ENCODE assay signal across 26 cellular contexts in the genomic region with DNA sequence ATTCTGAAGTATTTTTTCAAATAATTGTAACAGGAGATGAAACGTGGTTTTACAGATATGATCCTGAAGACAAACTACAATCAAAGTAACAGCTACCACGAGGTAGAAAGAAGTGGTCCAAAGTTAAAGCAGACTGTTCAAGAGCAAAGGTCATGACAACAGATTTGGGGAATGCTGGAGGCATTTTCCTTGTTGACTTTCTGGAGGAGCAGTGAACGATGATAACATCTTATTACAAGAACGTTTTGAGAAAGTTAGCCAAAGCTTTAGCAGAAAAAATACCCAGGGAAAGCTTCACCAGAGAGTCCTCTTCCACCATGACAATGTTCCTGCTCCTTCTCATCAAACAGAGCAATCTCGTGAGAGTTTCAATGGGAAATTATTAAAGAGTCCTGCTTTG.
"Had no signal": no experiment of that assay in that cellular context is flagged by ENCODE, and none has a peak within 500 bp of the region (broad histone marks: within the 10 kb centered on the region; RNA-seq: fewer than 3 reads in every experiment).

No MANE protein-coding gene starts in this region.

- H3K27me3 ChIP-seq: brain microvascular endothelial cell, foreskin keratinocyte, ovary, spleen had no signal

- H3K4me1 Mint-ChIP-seq: mesothelial cell of epicardium had no signal

- FAIRE-seq: endothelial cell of umbilical vein had no signal

- ATAC-seq: activated CD8-positive, alpha-beta T cell treated with anti-CD3 and anti-CD28 coated beads, Interleukin-2, amount 10 ng/mL, durations not matched to agents 7 days and 5 days; esophagus mucosa; foreskin keratinocyte; naive thymus-derived CD8-positive, alpha-beta T cell had no signal

- H3K36me3 Mint-ChIP-seq: type B pancreatic cell had no signal

- H3K27ac ChIP-seq: brain microvascular endothelial cell, foreskin keratinocyte, left ventricle myocardium inferior, ovary, prostate gland, spleen, thoracic aorta had no signal

- H3K36me3 ChIP-seq: brain microvascular endothelial cell, left ventricle myocardium inferior, ovary, prostate gland, spleen, thoracic aorta had no signal

- DNase-seq: activated CD4-positive, alpha-beta T cell treated with anti-CD3 and anti-CD28 coated beads for 1 hour; activated CD4-positive, alpha-beta T cell treated with anti-CD3 and anti-CD28 coated beads, Interleukin-2, amount 50 U/mL, for 1 hour; activated CD8-positive, alpha-beta T cell treated with anti-CD3 and anti-CD28 coated beads, Interleukin-2, amount 10 ng/mL, durations not matched to agents 7 days and 5 days; activated gamma-delta T cell; activated naive CD4-positive, alpha-beta T cell treated with anti-CD3 and anti-CD28 coated beads, Interleukin-2, amount 50 U/mL, for 16 hours; aorta; brain microvascular endothelial cell; caudate nucleus; dermis blood vessel endothelial cell; effector CD8-positive, alpha-beta T cell; foreskin keratinocyte; hippocampal formation; left ventricle myocardium inferior; naive thymus-derived CD8-positive, alpha-beta T cell; ovary; spleen; stimulated activated CD4-positive, alpha-beta T cell treated with anti-CD3 and anti-CD28 coated beads, Interleukin-4, amount 100 ng/mL, for 1 hour; stimulated activated naive CD4-positive, alpha-beta T cell treated with Interleukin-2 at 50 U/mL for 16 hours; T-helper 9 cell had no signal

- H3K9me3 ChIP-seq: ovary, prostate gland had no signal

- H3K27ac Mint-ChIP-seq: activated CD8-positive, alpha-beta T cell treated with anti-CD3 and anti-CD28 coated beads, Interleukin-2, amount 10 ng/mL, durations not matched to agents 7 days and 5 days; activated T-helper 1 cell treated with anti-CD3 and anti-CD28 coated beads, Interleukin-12 subunit alpha, Interleukin-12 subunit beta, Interleukin-2, Interleukin-4 antibody, amounts not matched to agents 30 ng/mL and 10 ng/mL and 1 ng/mL, durations not matched to agents 14 hours and 24 hours and 36 hours; mesothelial cell of epicardium; naive thymus-derived CD8-positive, alpha-beta T cell; type B pancreatic cell had no signal

- H3K4me3 Mint-ChIP-seq: activated CD8-positive, alpha-beta T cell treated with anti-CD3 and anti-CD28 coated beads, Interleukin-2, amount 10 ng/mL, durations not matched to agents 7 days and 5 days; activated T-helper 1 cell treated with anti-CD3 and anti-CD28 coated beads, Interleukin-12 subunit alpha, Interleukin-12 subunit beta, Interleukin-2, Interleukin-4 antibody, amounts not matched to agents 30 ng/mL and 10 ng/mL and 1 ng/mL, durations not matched to agents 14 hours and 24 hours and 36 hours; mesothelial cell of epicardium; naive thymus-derived CD8-positive, alpha-beta T cell; type B pancreatic cell had no signal

- H3K27me3 Mint-ChIP-seq: type B pancreatic cell had no signal

- H3K4me1 ChIP-seq: foreskin keratinocyte, left ventricle myocardium inferior, prostate gland, spleen had no signal

- H3K4me3 ChIP-seq: left ventricle myocardium inferior, ovary, prostate gland, spleen, thoracic aorta had no signal
